In the genomic region with DNA sequence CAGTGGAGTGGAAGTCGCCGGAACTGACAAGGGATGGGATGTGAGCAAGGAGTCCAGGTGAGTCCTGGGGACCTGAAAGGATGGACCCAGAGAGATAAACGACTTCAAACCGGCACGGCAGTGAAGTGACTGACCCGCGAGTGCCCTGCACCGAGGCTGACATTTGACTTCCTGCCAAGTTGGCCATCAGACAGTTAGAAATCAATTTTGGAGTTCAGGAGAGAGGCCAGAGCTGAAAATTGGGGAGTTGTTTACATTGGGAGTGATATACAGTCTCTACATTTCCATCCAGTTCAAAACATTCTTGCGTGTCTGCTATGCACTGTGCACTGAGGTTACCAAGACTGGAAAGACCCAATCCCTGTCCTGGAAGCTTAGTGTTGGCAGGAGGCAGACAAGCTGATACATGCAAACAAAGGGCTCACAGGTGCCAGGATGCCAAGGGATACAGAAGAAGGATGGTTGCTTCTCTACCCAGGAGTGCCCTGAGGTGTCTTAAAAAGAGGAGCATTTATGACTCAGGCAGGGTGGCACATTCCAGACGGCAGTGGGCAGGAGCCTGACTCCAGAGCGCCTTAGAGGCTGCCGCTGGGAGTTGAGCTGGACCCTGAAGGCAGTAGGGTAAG, we compare ENCODE assay signal across 28 cellular contexts.
DNase-seq lines count a peak whose midpoint lies in the region; ATAC-seq and TF ChIP-seq lines count a peak whose summit lies in the region.
"Had no signal": no experiment of that assay in that cellular context is flagged by ENCODE, and none has a peak within 500 bp of the region (broad histone marks: within the 10 kb centered on the region; RNA-seq: fewer than 3 reads in every experiment).

No MANE protein-coding gene starts in this region.

- H3K79me1 ChIP-seq in H9 (ENCODE audit: insufficient read depth, low read depth, low read length, poor library complexity, severe bottlenecking) = no peaks in the 10 kb centered on the region

- H3K79me2 ChIP-seq in H9 (ENCODE audit: insufficient read depth, low read length) = no peaks in the 10 kb centered on the region

- H2AFZ ChIP-seq in H9 (ENCODE audit: low read length) = no peak overlapping the region

- no peak overlapping the region for H2BK12ac ChIP-seq in H9 (ENCODE audit: insufficient read length, low read depth, low read length)

- no peak overlapping the region for H3K9ac ChIP-seq in H9 (ENCODE audit: extremely low read depth, insufficient read length, low read length)
- H3K9ac ChIP-seq: SK-N-SH had no signal

- whole genome bisulfite sequencing in H9 (ENCODE audit: extremely low coverage, insufficient read length, low lambda C conversion rate) = no CpG with 5 or more reads among the region's 12 CpGs

- no peak overlapping the region for H3K4me3 Mint-ChIP-seq in H9
- H3K4me3 Mint-ChIP-seq: activated CD8-positive, alpha-beta memory T cell treated with anti-CD3 and anti-CD28 coated beads, Interleukin-2, amount 10 ng/mL, durations not matched to agents 7 days and 5 days; activated T-cell treated with anti-CD3 and anti-CD28 coated beads, Interleukin-2, amount 50 U/mL, for 72 hours; HFFc6; stimulated activated naive CD8-positive, alpha-beta T cell treated with anti-CD3 and anti-CD28 coated beads, Interleukin-15, Interleukin-2, amounts not matched to agents 100 ng/mL and 50 ng/mL, for 24 hours; T-helper 17 cell had no signal

- H3T11ph ChIP-seq in H9 (ENCODE audit: low read length) = no peak overlapping the region

- no peak for DNase-seq in H9
- no peak for DNase-seq in Panc1 (ENCODE audit: low read depth, low spot score)
- DNase-seq in posterior vena cava (ENCODE audit: low spot score) = peak; percentile 53
- DNase-seq in DMS153 (lab: John Stamatoyannopoulos, UW) = no peak
- no peak for DNase-seq in ascending aorta (ENCODE audit: low spot score in 2 of 2)
- DNase-seq: activated CD4-positive, alpha-beta T cell treated with anti-CD3 and anti-CD28 coated beads for 4 hours; activated CD8-positive, alpha-beta memory T cell treated with anti-CD3 and anti-CD28 coated beads, Interleukin-2, amount 10 ng/mL, durations not matched to agents 7 days and 5 days; activated naive CD4-positive, alpha-beta T cell treated with Interleukin-2 at 50 U/mL for 16 hours; activated T-cell treated with anti-CD3 and anti-CD28 coated beads, Interleukin-2, amount 50 U/mL, for 72 hours; dermis blood vessel endothelial cell; glutamatergic neuron; HFFc6; KBM-7; mesenchymal stem cell; MV-4-11; NCI-H1694; NCI-H2171; NCI-H524; nucleus accumbens; right cardiac atrium; RPMI8226; SK-N-SH; T-helper 17 cell had no signal

- H3K4me2 ChIP-seq in H9 (ENCODE audit: insufficient read depth, insufficient read length, low read length) = no peak overlapping the region
- H3K4me2 ChIP-seq: SK-N-SH had no signal

- TF ChIP-seq CTCF in H9 (conservative IDR thresholded peaks at IDR 0.05) (no peak), Panc1 (IDR thresholded peaks at IDR 0.05) (no peak), ascending aorta (IDR thresholded peaks at IDR 0.05) (no peak)

- H3K36me3 Mint-ChIP-seq in H9 (ENCODE audit: insufficient read depth in 1 of 3, low read depth in 3 of 3) = peaks cover 16 to 31% (median 24%) of the 10 kb centered on the region in 3 experiments

- no peak overlapping the region for H3K23ac ChIP-seq in H9 (ENCODE audit: insufficient read length, low read depth, low read length)

- no peak overlapping the region for H3K56ac ChIP-seq in H9 (ENCODE audit: insufficient read length, low read depth, low read length)

- CTCF ChIA-PET in Panc1 (lab: Charles Lee) = no interaction called here

- H3K4me3 ChIP-seq in Panc1 (ENCODE audit: low read depth in 2 of 2, low read length in 2 of 2) (no peak overlapping the region), ascending aorta (no peak overlapping the region)
- H3K4me3 ChIP-seq: cardiac muscle cell, vagina had no signal

- H4K20me1 ChIP-seq in H9 (ENCODE audit: control insufficient read depth, insufficient read depth, insufficient read length) = no peaks in the 10 kb centered on the region

- no peak; the same call in 1 of the 2 replicates for ATAC-seq in Panc1
- ATAC-seq in esophagus mucosa = peak; percentile 84
- no peak for ATAC-seq in HG02798 (IDR thresholded peaks at IDR 0.05; ENCODE audit: poor library complexity, unreplicated experiment)
- ATAC-seq: activated CD8-positive, alpha-beta memory T cell treated with anti-CD3 and anti-CD28 coated beads, Interleukin-2, amount 10 ng/mL, durations not matched to agents 7 days and 5 days; activated T-cell treated with anti-CD3 and anti-CD28 coated beads, Interleukin-2, amount 50 U/mL, for 72 hours; T-helper 17 cell had no signal

- 0 out of 4 replicates have a peak, but pooled peaks cover 0 to 3% of the 10 kb centered on the region in 2 experiments for H3K4me1 Mint-ChIP-seq in H9
- H3K4me1 Mint-ChIP-seq: activated CD8-positive, alpha-beta memory T cell treated with anti-CD3 and anti-CD28 coated beads, Interleukin-2, amount 10 ng/mL, durations not matched to agents 7 days and 5 days; T-helper 17 cell had no signal

- H4K8ac ChIP-seq in H9 (replicated peaks; ENCODE audit: insufficient read length, low read depth, low read length) = no peak overlapping the region

- POLR2A ChIA-PET in Panc1 (lab: Charles Lee) = no interaction called here

- H3K27ac Mint-ChIP-seq in H9 = peak overlapping the region in 2 of 3 experiments; percentile 29 to 34; a peak in 2 of 7 replicates
- H3K27ac Mint-ChIP-seq: activated CD8-positive, alpha-beta memory T cell treated with anti-CD3 and anti-CD28 coated beads, Interleukin-2, amount 10 ng/mL, durations not matched to agents 7 days and 5 days; activated T-cell treated with anti-CD3 and anti-CD28 coated beads, Interleukin-2, amount 50 U/mL, for 72 hours; HFFc6; T-helper 17 cell had no signal

- H3K4ac ChIP-seq in H9 (ENCODE audit: low read depth, low read length) = no peak overlapping the region

- no peak overlapping the region for H2BK20ac ChIP-seq in H9 (ENCODE audit: low read depth, low read length, poor library complexity, severe bottlenecking)

- intact Hi-C loops in Panc1 (cut with micrococcal nuclease; ENCODE audit: unreplicated experiment) = no loop called here
- intact Hi-C loops in posterior vena cava (cut with DNase I) = no loop called here
- intact Hi-C loops in ascending aorta (cut with DNase I) = no loop called here

- no peak overlapping the region for H4K91ac ChIP-seq in H9 (ENCODE audit: insufficient read length, low read depth, low read length)

- H4K5ac ChIP-seq in H9 (ENCODE audit: insufficient read length, low read depth, low read length) = no peak overlapping the region

- BruUV-seq in Panc1 (replicated peaks; lab: Mats Ljungman, UMichigan) = no TSS peak

- no peak overlapping the region for H3K18ac ChIP-seq in H9 (ENCODE audit: insufficient read length, low read depth, low read length)

- H2BK5ac ChIP-seq in H9 (ENCODE audit: insufficient read length, low read length) = no peak overlapping the region

- no peaks in the 10 kb centered on the region for H3K9me3 ChIP-seq in H9 (ENCODE audit: control insufficient read depth, low read depth, low read length)
- H3K9me3 ChIP-seq in Panc1 (ENCODE audit: control insufficient read depth, insufficient read depth, low read depth, low read length) = no peaks in the 10 kb centered on the region; the same call in 1 of the 2 replicates
- H3K9me3 ChIP-seq in ascending aorta = no peaks in the 10 kb centered on the region
- H3K9me3 ChIP-seq: SK-N-SH, vagina had no signal

- H3K14ac ChIP-seq in H9 (ENCODE audit: insufficient read depth, low read length) = no peak overlapping the region

- H3K27ac ChIP-seq in H9 (ENCODE audit: insufficient read length, low read depth, low read length) = no peak overlapping the region
- H3K27ac ChIP-seq in Panc1 (ENCODE audit: low read length) = peak overlapping the region; percentile 37; the same call in 1 of the 2 replicates
- H3K27ac ChIP-seq in ascending aorta = no peak overlapping the region
- H3K27ac ChIP-seq: cardiac muscle cell, vagina had no signal

- no peak overlapping the region for H2AK5ac ChIP-seq in H9 (ENCODE audit: insufficient read length, low read length)

- H2BK120ac ChIP-seq in H9 (ENCODE audit: low read depth, low read length, poor library complexity, severe bottlenecking) = no peak overlapping the region

- peaks cover 0 to 5% of the 10 kb centered on the region in 2 experiments; a peak in 3 of 5 replicates for H3K9me3 Mint-ChIP-seq in H9
- H3K9me3 Mint-ChIP-seq: HFFc6; stimulated activated naive CD8-positive, alpha-beta T cell treated with anti-CD3 and anti-CD28 coated beads, Interleukin-15, Interleukin-2, amounts not matched to agents 100 ng/mL and 50 ng/mL, for 24 hours had no signal

- H3K36me3 ChIP-seq in Panc1 (ENCODE audit: control insufficient read depth, insufficient read depth, low read length) (no peaks in the 10 kb centered on the region), ascending aorta (peaks cover 0 to 2% of the 10 kb centered on the region in 2 donors)
- H3K36me3 ChIP-seq: cardiac muscle cell, vagina had no signal

- no peaks in the 10 kb centered on the region for H3K27me3 Mint-ChIP-seq in H9 (ENCODE audit: low read depth)
- H3K27me3 Mint-ChIP-seq: activated CD8-positive, alpha-beta memory T cell treated with anti-CD3 and anti-CD28 coated beads, Interleukin-2, amount 10 ng/mL, durations not matched to agents 7 days and 5 days; stimulated activated naive CD8-positive, alpha-beta T cell treated with anti-CD3 and anti-CD28 coated beads, Interleukin-15, Interleukin-2, amounts not matched to agents 100 ng/mL and 50 ng/mL, for 24 hours; T-helper 17 cell had no signal

- H3K4me1 ChIP-seq in H9 (ENCODE audit: insufficient read depth, low read length) (no peaks in the 10 kb centered on the region), Panc1 (ENCODE audit: control insufficient read depth, insufficient read depth, low read length) (peaks cover 10% of the 10 kb centered on the region; the same call in 1 of the 2 replicates), ascending aorta (peaks cover 0 to 5% of the 10 kb centered on the region in 2 donors)
- H3K4me1 ChIP-seq: vagina had no signal

- in situ Hi-C loops in Panc1 (cut with HindIII; ENCODE audit: low pct_unique_long_range_greater_than_20kb, low sequenced_read_pairs) = no loop called here

- H3K23me2 ChIP-seq in H9 (ENCODE audit: insufficient read length, low read depth, low read length, poor library complexity, severe bottlenecking) = no peaks in the 10 kb centered on the region

- H3K27me3 ChIP-seq in H9 (ENCODE audit: insufficient read depth, low read length) = no peaks in the 10 kb centered on the region
- H3K27me3 ChIP-seq in Panc1 (ENCODE audit: control insufficient read depth, insufficient read depth, low read length) = no peaks in the 10 kb centered on the region
- no peaks in the 10 kb centered on the region for H3K27me3 ChIP-seq in ascending aorta
- H3K27me3 ChIP-seq: cardiac muscle cell, vagina had no signal

- no peak overlapping the region for H2BK15ac ChIP-seq in H9 (ENCODE audit: low read depth, low read length)
